ENCODE assay signal across 8 cellular contexts in genomic region chr6:113855500-113856010, GRCh38. TPM values are rescaled to one million over a fixed set of nuclear protein-coding genes. Genes with fewer than 3 reads are reported as not detected.
DNase-seq lines count a peak whose midpoint lies in the region; ATAC-seq, FAIRE-seq and TF ChIP-seq lines count a peak whose summit lies in the region.

No MANE protein-coding gene starts in this region.

- no peak overlapping the region for H3K27ac ChIP-seq in Karpas-422 (ENCODE audit: low read length)
- peak overlapping the region; percentile 100 for H3K27ac ChIP-seq in astrocyte (ENCODE audit: low read depth, low read length)
- no peak overlapping the region for H3K27ac ChIP-seq in iPS-18a (ENCODE audit: low read length)
- H3K27ac ChIP-seq in spleen = peak overlapping the region; percentile 62 to 97 (median 94)

- DNase-seq in EH (ENCODE audit: low read depth) (peak; percentile 61), Karpas-422 (no peak), astrocyte (ENCODE audit: low read depth) (peak; percentile 40), spleen (peak; percentile 85), progenitor cell of endocrine pancreas (ENCODE audit: low spot score, unreplicated experiment) (no peak)

- H3K36me3 ChIP-seq in Karpas-422 (ENCODE audit: insufficient read depth, low read length) (no peaks in the 10 kb centered on the region), astrocyte (ENCODE audit: insufficient read depth, low read length) (peaks cover 2% of the 10 kb centered on the region), iPS-18a (ENCODE audit: control insufficient read depth, low read depth, low read length) (peaks cover under 1% of the 10 kb centered on the region), spleen (peaks cover 0 to 10% (median 0%) of the 10 kb centered on the region in 6 donors)

- peaks cover 7% of the 10 kb centered on the region for H3K4me1 Mint-ChIP-seq in astrocyte (ENCODE audit: low read depth, unreplicated experiment)
- H3K4me1 Mint-ChIP-seq in progenitor cell of endocrine pancreas (ENCODE audit: low read depth) = peaks cover 10% of the 10 kb centered on the region

- TF ChIP-seq CTCF in astrocyte (IDR thresholded peaks at IDR 0.05; ENCODE audit: insufficient read depth, low read depth, low read length) = no peak
- no peak for TF ChIP-seq CTCF in spleen (IDR thresholded peaks at IDR 0.05 in 8 of 11, conservative IDR thresholded peaks at IDR 0.05 in 3 of 11)
- no peak for TF ChIP-seq CTCF in progenitor cell of endocrine pancreas (IDR thresholded peaks at IDR 0.05; ENCODE audit: unreplicated experiment)

- WGBS in spleen, 5 donors = 1 to 4% (median 3%) methylated on average over 17 of the region's 17 CpGs

- FAIRE-seq in astrocyte (lab: Jason Lieb, UNC) = peak; percentile 58

- peak overlapping the region; percentile 50; the same call in 1 of the 2 replicates for H3K4me3 ChIP-seq in Karpas-422 (ENCODE audit: low read length)
- H3K4me3 ChIP-seq in astrocyte (ENCODE audit: insufficient read depth, low read depth, low read length) = peak overlapping the region; percentile 100
- H3K4me3 ChIP-seq in iPS-18a (ENCODE audit: low read length) = peak overlapping the region; percentile 100
- H3K4me3 ChIP-seq in spleen = peak overlapping the region; percentile 49 to 79 (median 62)

- H3K4me2 ChIP-seq in Karpas-422 (ENCODE audit: low read depth, low read length, poor library complexity, severe bottlenecking) (peak overlapping the region; percentile 72), astrocyte (ENCODE audit: low read length) (peak overlapping the region; percentile 93)

- H3K4me3 Mint-ChIP-seq in astrocyte (ENCODE audit: unreplicated experiment) (no peak overlapping the region), progenitor cell of endocrine pancreas (ENCODE audit: low read depth) (no peak overlapping the region)

- H3K27me3 ChIP-seq in Karpas-422 (ENCODE audit: low read length) = 0 out of 2 replicates have a peak, but pooled peaks cover 2% of the 10 kb centered on the region
- no peaks in the 10 kb centered on the region for H3K27me3 ChIP-seq in astrocyte (ENCODE audit: insufficient read depth, low read length)
- peaks cover 42% of the 10 kb centered on the region for H3K27me3 ChIP-seq in iPS-18a (ENCODE audit: control insufficient read depth, insufficient read depth, low read length)
- peaks cover 0 to 64% (median 28%) of the 10 kb centered on the region in 7 donors for H3K27me3 ChIP-seq in spleen (replicated peaks in 1 of 7)

- peak overlapping the region; percentile 36; the same call in 1 of the 2 replicates for H2AFZ ChIP-seq in Karpas-422 (ENCODE audit: low read length)
- peak overlapping the region; percentile 30 for H2AFZ ChIP-seq in astrocyte (ENCODE audit: low read depth, low read length)

- ATAC-seq in HG02759 (IDR thresholded peaks at IDR 0.05; ENCODE audit: unreplicated experiment) (no peak), GM18868 (IDR thresholded peaks at IDR 0.05; ENCODE audit: unreplicated experiment) (no peak)

- H3K9me3 Mint-ChIP-seq in astrocyte (ENCODE audit: unreplicated experiment) = no peaks in the 10 kb centered on the region
- H3K9me3 Mint-ChIP-seq in progenitor cell of endocrine pancreas (ENCODE audit: low read depth) = no peaks in the 10 kb centered on the region

- TF ChIP-seq POLR2A in spleen (IDR thresholded peaks at IDR 0.05) = no peak

- H3K9ac ChIP-seq in Karpas-422 (ENCODE audit: low read length) = peak overlapping the region; percentile 47
- peak overlapping the region; percentile 100 for H3K9ac ChIP-seq in astrocyte (ENCODE audit: low read length)
- H3K9ac ChIP-seq in iPS-18a (ENCODE audit: low read length) = peak overlapping the region; percentile 100

- H3K4me1 ChIP-seq in Karpas-422 (ENCODE audit: low read length) (peaks cover 36% of the 10 kb centered on the region), astrocyte (ENCODE audit: insufficient read depth, low read length) (peaks cover 14% of the 10 kb centered on the region), iPS-18a (ENCODE audit: control insufficient read depth, low read depth, low read length) (peaks cover 6% of the 10 kb centered on the region), spleen (peaks cover 0 to 58% (median 33%) of the 10 kb centered on the region in 6 donors)

- H3K9me3 ChIP-seq in Karpas-422 (ENCODE audit: low read length) = no peaks in the 10 kb centered on the region
- H3K9me3 ChIP-seq in astrocyte (ENCODE audit: insufficient read depth, low read depth, low read length) = no peaks in the 10 kb centered on the region
- H3K9me3 ChIP-seq in iPS-18a (ENCODE audit: control insufficient read depth, low read depth, low read length) = no peaks in the 10 kb centered on the region
- no peaks in the 10 kb centered on the region for H3K9me3 ChIP-seq in spleen

- intact Hi-C loops in spleen (cut with DNase I; ENCODE audit: low total_unique reads) = loop anchor here (5.0 kb wide), 1 partner anchor 1073 kb away; no protein-coding TSS in a partner anchor

- H3K27me3 Mint-ChIP-seq in astrocyte (ENCODE audit: low read depth, unreplicated experiment) (no peaks in the 10 kb centered on the region), progenitor cell of endocrine pancreas (peaks cover 19% of the 10 kb centered on the region)

- H3K79me2 ChIP-seq in Karpas-422 (ENCODE audit: low read length) = no peaks in the 10 kb centered on the region
- H3K79me2 ChIP-seq in astrocyte (ENCODE audit: insufficient read depth, low read length) = peaks cover 52% of the 10 kb centered on the region

- no peaks in the 10 kb centered on the region for H3K9me2 ChIP-seq in Karpas-422 (replicated peaks; ENCODE audit: insufficient read depth, low read length)

- H4K20me1 ChIP-seq in Karpas-422 (ENCODE audit: insufficient read depth, low read depth, low read length) (no peaks in the 10 kb centered on the region), astrocyte (ENCODE audit: insufficient read depth, low read length) (peaks cover 15% of the 10 kb centered on the region)

- H3K36me3 Mint-ChIP-seq in astrocyte (ENCODE audit: low read depth, unreplicated experiment) (peaks cover 6% of the 10 kb centered on the region), progenitor cell of endocrine pancreas (ENCODE audit: insufficient read depth) (peaks cover 3% of the 10 kb centered on the region)

- no peak overlapping the region for H3K27ac Mint-ChIP-seq in astrocyte (ENCODE audit: unreplicated experiment)
- no peak overlapping the region for H3K27ac Mint-ChIP-seq in progenitor cell of endocrine pancreas

RNA-seq across cellular contexts. Expression of gene MARCKS, which starts 1.6 kb away (rescaled TPM):
- total RNA-seq in Karpas-422 (2014; rRNA removed; shearing (Covaris generic); ENCODE audit: low replicate concordance) = 2.2 and 2.8 TPM in 2 replicates
- 240 and 261 TPM in 2 replicates for total RNA-seq in astrocyte
- total RNA-seq in spleen = 100 to 1,000 TPM in 3 of 7 donors, 10 to 100 TPM in 4; 56.2 to 119 (median 83.1) TPM
- polyA plus RNA-seq in spleen = 10 to 100 TPM; 43.4 to 65.1 (median 49.5) TPM
- total RNA-seq in progenitor cell of endocrine pancreas = 153 and 158 TPM in 2 replicates

Comparison
In these comparisons a context has a peak if more than half of its experiments do, and no peak if none do; other contexts are left out.
1. DNase-seq: peak in EH (single experiment), astrocyte (single experiment) and spleen (single experiment); none in Karpas-422 (single experiment) and progenitor cell of endocrine pancreas (single experiment).
2. H3K27ac ChIP-seq: peak in astrocyte (single experiment) and spleen (8 of 8); none in Karpas-422 (single experiment) and iPS-18a (single experiment).
3. H3K4me3 ChIP-seq: peak in every context shown above with its lines; median percentile 100 in astrocyte; 100 in iPS-18a; 62 in spleen; 50 in Karpas-422.
4. H3K9ac ChIP-seq: peak in every context shown above with its lines; median percentile 100 in astrocyte; 100 in iPS-18a; 47 in Karpas-422.
5. RNA of gene MARCKS, which starts 1.6 kb away (total RNA-seq): 240 to 261 TPM in astrocyte, 153 to 158 TPM in progenitor cell of endocrine pancreas and 56.2 to 119 TPM in spleen; 2.2 to 2.8 TPM in Karpas-422; every median in the first group is over 10 times any median in the second.